ENCODE assay signal across 14 cellular contexts in the genomic region with DNA sequence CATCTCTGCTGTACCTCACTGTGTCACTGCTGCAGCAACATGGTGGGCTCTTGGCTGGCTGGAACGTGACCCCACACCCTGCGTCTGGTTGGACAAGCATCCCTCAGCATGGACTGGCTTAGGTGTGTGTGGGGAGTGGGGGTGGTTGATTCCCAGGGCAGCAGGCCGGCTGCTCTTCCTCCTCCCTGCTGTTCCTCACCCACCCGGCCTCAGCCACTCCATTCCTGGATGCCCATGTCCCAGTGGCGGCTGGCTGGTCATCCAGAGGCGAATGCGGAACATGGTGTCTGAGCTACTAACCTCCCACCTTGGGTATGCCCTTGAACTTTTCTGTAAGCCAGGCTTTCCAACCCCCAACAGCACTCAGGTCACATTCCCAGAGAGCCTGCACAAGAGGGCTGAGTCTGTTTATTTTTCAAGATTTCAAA.
DNase-seq lines count a peak whose midpoint lies in the region; ATAC-seq and TF ChIP-seq lines count a peak whose summit lies in the region.
"Had no signal": no experiment of that assay in that cellular context is flagged by ENCODE, and none has a peak within 500 bp of the region (broad histone marks: within the 10 kb centered on the region; RNA-seq: fewer than 3 reads in every experiment).

No MANE protein-coding gene starts in this region.

- H3K27me3 ChIP-seq in right atrium auricular region = no peaks in the 10 kb centered on the region
- no peaks in the 10 kb centered on the region for H3K27me3 ChIP-seq in psoas muscle (ENCODE audit: insufficient read depth in 3 of 3, low read length in 2 of 3)
- no peaks in the 10 kb centered on the region for H3K27me3 ChIP-seq in suprapubic skin

- DNase-seq in natural killer cell = no peak
- DNase-seq in natural killer cell treated with Interleukin-12 subunit alpha and Interleukin-12 subunit beta and Interleukin-15 and Interleukin-18, amount 100 ng/mL, for 72 hours (ENCODE audit: low spot score) = no peak
- no peak for DNase-seq in right atrium auricular region (ENCODE audit: low spot score)
- no peak for DNase-seq in psoas muscle
- no peak for DNase-seq in stimulated activated CD4-positive, alpha-beta T cell treated with anti-CD3 and anti-CD28 coated beads, Interleukin-12 subunit alpha, Interleukin-12 subunit beta, amount 100 ng/mL, for 4 hours
- DNase-seq in activated gamma-delta T cell (lab: John Stamatoyannopoulos, UW) = no peak
- no peak for DNase-seq in suprapubic skin (ENCODE audit: low spot score in 2 of 2)
- DNase-seq: activated CD8-positive, alpha-beta memory T cell treated with anti-CD3 and anti-CD28 coated beads for 24 hours; activated gamma-delta T cell treated with Interleukin-2 at 50 U/mL for 16 hours; effector memory CD4-positive, alpha-beta T cell; NCI-H1694; NCI-H510A; OCI-M1 had no signal

- H3K4me3 Mint-ChIP-seq in natural killer cell = no peak overlapping the region
- H3K4me3 Mint-ChIP-seq in natural killer cell treated with Interleukin-12 subunit alpha and Interleukin-12 subunit beta and Interleukin-15 and Interleukin-18, amount 100 ng/mL, for 72 hours = no peak overlapping the region

- no peaks in the 10 kb centered on the region for H3K36me3 Mint-ChIP-seq in natural killer cell
- no peaks in the 10 kb centered on the region for H3K36me3 Mint-ChIP-seq in natural killer cell treated with Interleukin-12 subunit alpha and Interleukin-12 subunit beta and Interleukin-15 and Interleukin-18, amount 100 ng/mL, for 72 hours

- no peak for TF ChIP-seq POLR2A in suprapubic skin (IDR thresholded peaks at IDR 0.05)

- H3K4me1 ChIP-seq in right atrium auricular region (peaks cover 0 to 76% of the 10 kb centered on the region in 2 donors), psoas muscle (peaks cover 37% of the 10 kb centered on the region), suprapubic skin (peaks cover 62% of the 10 kb centered on the region)

- H3K4me1 Mint-ChIP-seq in natural killer cell = peaks cover 71 to 83% of the 10 kb centered on the region in 2 donors
- peaks cover 69 to 73% of the 10 kb centered on the region in 2 donors for H3K4me1 Mint-ChIP-seq in natural killer cell treated with Interleukin-12 subunit alpha and Interleukin-12 subunit beta and Interleukin-15 and Interleukin-18, amount 100 ng/mL, for 72 hours (ENCODE audit: low read depth in 2 of 2)

- H3K36me3 ChIP-seq in right atrium auricular region (no peaks in the 10 kb centered on the region), psoas muscle (ENCODE audit: insufficient read depth in 1 of 2, low read depth in 1 of 2) (no peaks in the 10 kb centered on the region), suprapubic skin (no peaks in the 10 kb centered on the region)

- H3K9me3 ChIP-seq in right atrium auricular region = no peaks in the 10 kb centered on the region
- H3K9me3 ChIP-seq in psoas muscle = no peaks in the 10 kb centered on the region
- no peaks in the 10 kb centered on the region for H3K9me3 ChIP-seq in suprapubic skin

- TF ChIP-seq EP300 in suprapubic skin (IDR thresholded peaks at IDR 0.05) = no peak

- H3K27ac ChIP-seq in right atrium auricular region (peak overlapping the region; percentile 55), psoas muscle (peak overlapping the region; percentile 9), suprapubic skin (no peak overlapping the region)

- H3K27me3 Mint-ChIP-seq in natural killer cell (ENCODE audit: low read depth in 2 of 2) = peaks cover 0 to 4% of the 10 kb centered on the region in 2 donors
- peaks cover 0 to 5% of the 10 kb centered on the region in 2 donors for H3K27me3 Mint-ChIP-seq in natural killer cell treated with Interleukin-12 subunit alpha and Interleukin-12 subunit beta and Interleukin-15 and Interleukin-18, amount 100 ng/mL, for 72 hours

- intact Hi-C loops in natural killer cell (cut with micrococcal nuclease) = loop anchor here (2.0 kb wide), 1 partner anchor 18 kb away; no protein-coding TSS in a partner anchor
- intact Hi-C loops in psoas muscle (cut with DNase I) = loop anchor here in 1 of 2 donors (2.0 kb wide), 1 partner anchor 60 kb away; no protein-coding TSS in a partner anchor

- H3K9me3 Mint-ChIP-seq in natural killer cell = no peaks in the 10 kb centered on the region
- H3K9me3 Mint-ChIP-seq in natural killer cell treated with Interleukin-12 subunit alpha and Interleukin-12 subunit beta and Interleukin-15 and Interleukin-18, amount 100 ng/mL, for 72 hours = no peaks in the 10 kb centered on the region

- 80 to 87% (median 85%) methylated on average over 6 to 7 of the region's 7 CpGs for WGBS in psoas muscle, 3 donors
- WGBS in suprapubic skin = 84% methylated on average over 4 of the region's 7 CpGs

- H3K4me3 ChIP-seq in right atrium auricular region (no peak overlapping the region), psoas muscle (no peak overlapping the region), suprapubic skin (no peak overlapping the region)

- peak overlapping the region; percentile 54 to 94 for H3K27ac Mint-ChIP-seq in natural killer cell
- peak overlapping the region in 1 of 2 donors; percentile 55 for H3K27ac Mint-ChIP-seq in natural killer cell treated with Interleukin-12 subunit alpha and Interleukin-12 subunit beta and Interleukin-15 and Interleukin-18, amount 100 ng/mL, for 72 hours

- ATAC-seq in natural killer cell (no peak), psoas muscle (no peak), GM19463 (IDR thresholded peaks at IDR 0.05; ENCODE audit: unreplicated experiment) (no peak)
- ATAC-seq in natural killer cell treated with Interleukin-12 subunit alpha and Interleukin-12 subunit beta and Interleukin-15 and Interleukin-18, amount 100 ng/mL, for 72 hours = no peak

- TF ChIP-seq CTCF in natural killer cell (IDR thresholded peaks at IDR 0.05) (no peak), right atrium auricular region (IDR thresholded peaks at IDR 0.05) (no peak), psoas muscle (IDR thresholded peaks at IDR 0.05) (no peak), suprapubic skin (IDR thresholded peaks at IDR 0.05) (no peak)
